25 cellular contexts compared by ENCODE assay signal in genomic region chr12:25988505-25988904, GRCh38.
"Had no signal": no experiment of that assay in that cellular context is flagged by ENCODE, and none has a peak within 500 bp of the region (broad histone marks: within the 10 kb centered on the region; RNA-seq: fewer than 3 reads in every experiment).

No MANE protein-coding gene starts in this region.

- H3K36me3 ChIP-seq: ascending aorta, SJSA1 had no signal

- H3K9ac ChIP-seq: KMS-11 had no signal

- H3K4me2 ChIP-seq: KMS-11 had no signal

- H3K9me3 ChIP-seq: ascending aorta, body of pancreas, SJSA1 had no signal

- ATAC-seq: activated naive CD4-positive, alpha-beta T cell treated with anti-CD3 and anti-CD28 coated beads, Interleukin-2, amount 50 U/mL, for 72 hours; activated naive CD8-positive, alpha-beta T cell treated with anti-CD3 and anti-CD28 coated beads, Interleukin-2, amount 50 U/mL, for 24 hours; activated T-cell treated with anti-CD3 and anti-CD28 coated beads, Interleukin-2, amount 50 U/mL, for 4 hours; body of pancreas had no signal

- FAIRE-seq: RCC 7860 had no signal

- H3K27ac ChIP-seq: body of pancreas, KMS-11, SJSA1 had no signal

- H3K27me3 ChIP-seq: ascending aorta, body of pancreas, SJSA1 had no signal

- H3K4me3 ChIP-seq: ascending aorta, body of pancreas, SJSA1 had no signal

- DNase-seq: activated B cell treated with CpG ODN at 0.5 μM for 24 hours; activated CD4-positive, alpha-beta memory T cell treated with anti-CD3 and anti-CD28 coated beads for 36 hours; activated CD4-positive, alpha-beta T cell treated with anti-CD3 and anti-CD28 coated beads for 1 hour; activated CD4-positive, alpha-beta T cell treated with anti-CD3 and anti-CD28 coated beads, Interleukin-2, amount 10 ng/mL, durations not matched to agents 7 days and 5 days; activated CD8-positive, alpha-beta memory T cell treated with anti-CD3 and anti-CD28 coated beads for 24 hours; activated effector memory CD4-positive, alpha-beta T cell treated with anti-CD3 and anti-CD28 coated beads, Interleukin-2, amount 50 U/mL, for 16 hours; activated naive CD4-positive, alpha-beta T cell treated with Interleukin-2 at 50 U/mL for 16 hours; activated naive CD8-positive, alpha-beta T cell treated with anti-CD3 and anti-CD28 coated beads, Interleukin-2, amount 50 U/mL, for 24 hours; activated T-cell treated with anti-CD3 and anti-CD28 coated beads, Interleukin-2, amount 50 U/mL, for 4 hours; amniotic stem cell; body of pancreas; NCI-H1092; NCI-H1417; NCI-H1694; NCI-H2029; NCI-H2107; NCI-H2171 treated with DMSO at 0.1 percent for 48 hours; NCI-H226; NCI-H526; SHP77 had no signal
